ENCODE assay signal across 14 cellular contexts in genomic region chrX:16155586-16155985, GRCh38. TPM values are rescaled to one million over a fixed set of nuclear protein-coding genes. Genes with fewer than 3 reads are reported as not detected.
DNase-seq lines count a peak whose midpoint lies in the region; ATAC-seq lines count a peak whose summit lies in the region.
"Had no signal": no experiment of that assay in that cellular context is flagged by ENCODE, and none has a peak within 500 bp of the region (broad histone marks: within the 10 kb centered on the region; RNA-seq: fewer than 3 reads in every experiment).

No MANE protein-coding gene starts in this region.

- DNase-seq in COLO668 (lab: John Stamatoyannopoulos, UW; ENCODE audit: unreplicated experiment) (peak; percentile 3), NCI-H1105 (lab: John Stamatoyannopoulos, UW) (peak; percentile 18), NCI-H345 (lab: John Stamatoyannopoulos, UW) (peak; percentile 85), SK-N-DZ (ENCODE audit: low spot score) (peak; percentile 9), MV-4-11 (lab: John Stamatoyannopoulos, UW) (no peak)
- no peak for DNase-seq in stimulated activated naive CD4-positive, alpha-beta T cell (lab: John Stamatoyannopoulos, UW)
- DNase-seq in activated CD4-positive, alpha-beta T cell treated with anti-CD3 and anti-CD28 coated beads for 4 hours, result no peak
- DNase-seq: ACHN; CD4-positive, alpha-beta T cell; DMS79; SHP77 treated with DMSO at 0.1 percent for 48 hours had no signal

- ATAC-seq in HG02973 (IDR thresholded peaks at IDR 0.05; ENCODE audit: unreplicated experiment), result no peak
- ATAC-seq: GM12878, GM23338 had no signal

RNA-seq across cellular contexts. Expression of gene MAGEB17, which starts 11.7 kb away (rescaled TPM):
- 0.13 and 0.17 TPM in 2 replicates for polyA plus RNA-seq in SK-N-DZ (2014; cell fraction: cytosol; rRNA removed)
- 0.72 and 1.0 TPM in 2 replicates for polyA plus RNA-seq in SK-N-DZ (2014; cell fraction: nucleus; rRNA removed)

RNA-seq across cellular contexts. Expression of gene GRPR, which starts 32.2 kb away (rescaled TPM):
- 0.14 and 0.36 TPM in 2 replicates for polyA plus RNA-seq in SK-N-DZ (2014; cell fraction: cytosol; rRNA removed)
- 0.42 TPM in 1 of 2 replicates, not detected in the other for polyA plus RNA-seq in SK-N-DZ (2014; cell fraction: nucleus; rRNA removed)

Comparison
In these comparisons a context has a peak if more than half of its experiments do, and no peak if none do; other contexts are left out.
1. DNase-seq: peak in COLO668 (single experiment), NCI-H1105 (single experiment), NCI-H345 (single experiment) and SK-N-DZ (single experiment); none in stimulated activated naive CD4-positive, alpha-beta T cell (0 of 6), activated CD4-positive, alpha-beta T cell treated with anti-CD3 and anti-CD28 coated beads for 4 hours (0 of 2) and MV-4-11 (single experiment).